ENCODE assay signal across 1 cellular context in genomic region chr19:18731562-18732008, GRCh38.
TF ChIP-seq lines count a peak whose summit lies in the region.

No MANE protein-coding gene starts in this region.

TF ChIP-seq in HepG2, 621 proteins besides CTCF, POLR2A, EP300 and RAD21 (continued from another document and continues in another):
- TF ChIP-seq ZBTB33 (CRISPR knock-in tag; IDR thresholded peaks at IDR 0.05) (peak; percentile 13; the same call in 1 of the 2 replicates), AFF4 (CRISPR knock-in tag; IDR thresholded peaks at IDR 0.05) (no peak), MNT (IDR thresholded peaks at IDR 0.05) (no peak), MZF1 (CRISPR knock-in tag; IDR thresholded peaks at IDR 0.05; ENCODE audit: borderline replicate concordance) (no peak), SCMH1 (CRISPR knock-in tag; IDR thresholded peaks at IDR 0.05; ENCODE audit: borderline replicate concordance) (no peak), CHCHD3 (CRISPR knock-in tag; IDR thresholded peaks at IDR 0.05) (no peak), ZNF775 (CRISPR knock-in tag; IDR thresholded peaks at IDR 0.05; ENCODE audit: borderline replicate concordance) (no peak), WIZ (CRISPR knock-in tag; IDR thresholded peaks at IDR 0.05) (no peak), XBP1 (CRISPR knock-in tag; IDR thresholded peaks at IDR 0.05) (no peak), ZNF251 (CRISPR knock-in tag; IDR thresholded peaks at IDR 0.05) (no peak), ZSCAN31 (CRISPR knock-in tag; IDR thresholded peaks at IDR 0.05; ENCODE audit: low read depth) (no peak), ZNF256 (CRISPR knock-in tag; conservative IDR thresholded peaks at IDR 0.05) (no peak), TIGD3 (CRISPR knock-in tag; IDR thresholded peaks at IDR 0.05; ENCODE audit: borderline replicate concordance) (no peak), PCBP2 (optimal IDR thresholded peaks at IDR 0.05; ENCODE audit: low read depth, low read length, poor library complexity, severe bottlenecking) (no peak), ZNF878 (CRISPR knock-in tag; IDR thresholded peaks at IDR 0.05) (0 out of 2 replicates have a peak, but pooled peaks have one; percentile 39), DR1 (CRISPR knock-in tag; IDR thresholded peaks at IDR 0.05) (no peak), GTF3A (CRISPR knock-in tag; conservative IDR thresholded peaks at IDR 0.05) (no peak), ZNF563 (CRISPR knock-in tag; IDR thresholded peaks at IDR 0.05) (peak; percentile 67; the same call in 1 of the 2 replicates), ZNF644 (CRISPR knock-in tag; IDR thresholded peaks at IDR 0.05; ENCODE audit: low read depth) (no peak), SMC3 (IDR thresholded peaks at IDR 0.05; ENCODE audit: low read length) (no peak), TCF12 (IDR thresholded peaks at IDR 0.05) (no peak), TCF12 (CRISPR knock-in tag; IDR thresholded peaks at IDR 0.05) (no peak), TMF1 (CRISPR knock-in tag; IDR thresholded peaks at IDR 0.05; ENCODE audit: low read depth) (no peak), ATF7 (IDR thresholded peaks at IDR 0.05) (no peak), ATF7 (CRISPR knock-in tag; IDR thresholded peaks at IDR 0.05) (no peak), TCF7L2 (IDR thresholded peaks at IDR 0.05; ENCODE audit: low read depth, low read length) (no peak), ZNF318 (CRISPR knock-in tag; IDR thresholded peaks at IDR 0.05) (no peak), ZNF790 (CRISPR knock-in tag; IDR thresholded peaks at IDR 0.05; ENCODE audit: borderline replicate concordance) (no peak; the same call in 1 of the 2 replicates), ZNF777 (CRISPR knock-in tag; IDR thresholded peaks at IDR 0.05) (no peak), ZNF598 (CRISPR knock-in tag; IDR thresholded peaks at IDR 0.05; ENCODE audit: borderline replicate concordance) (no peak), PLSCR1 (CRISPR knock-in tag; IDR thresholded peaks at IDR 0.05; ENCODE audit: borderline replicate concordance) (no peak), ZNF280B (CRISPR knock-in tag; IDR thresholded peaks at IDR 0.05; ENCODE audit: borderline replicate concordance) (no peak), ZNF451 (CRISPR knock-in tag; IDR thresholded peaks at IDR 0.05) (0 out of 2 replicates have a peak, but pooled peaks have one; percentile 31), GMEB1 (CRISPR knock-in tag; IDR thresholded peaks at IDR 0.05; ENCODE audit: borderline replicate concordance) (no peak), ZNF180 (CRISPR knock-in tag; IDR thresholded peaks at IDR 0.05; ENCODE audit: borderline replicate concordance, low read depth) (no peak), PAWR (CRISPR knock-in tag; IDR thresholded peaks at IDR 0.05; ENCODE audit: borderline replicate concordance) (no peak), CREBL2 (CRISPR knock-in tag; IDR thresholded peaks at IDR 0.05; ENCODE audit: borderline replicate concordance) (no peak)
